28 cellular contexts compared by ENCODE assay signal in genomic region chr3:126827121-126827520, GRCh38.
DNase-seq lines count a peak whose midpoint lies in the region; ATAC-seq, FAIRE-seq and TF ChIP-seq lines count a peak whose summit lies in the region.
"Had no signal": no experiment of that assay in that cellular context is flagged by ENCODE, and none has a peak within 500 bp of the region (broad histone marks: within the 10 kb centered on the region; RNA-seq: fewer than 3 reads in every experiment).

No MANE protein-coding gene starts in this region.

- CTCF ChIA-PET in GM12878 (lab: Yijun Ruan, JAX) = interaction anchor here (1.0 kb wide), 1 partner anchor 17 kb away, joined by 3 read pairs; no protein-coding TSS in a partner anchor

- H3K9me3 ChIP-seq in GM12878 (replicated peaks; ENCODE audit: control insufficient read depth, insufficient read depth, low read length) (no peaks in the 10 kb centered on the region), psoas muscle (no peaks in the 10 kb centered on the region)
- no peaks in the 10 kb centered on the region for H3K9me3 ChIP-seq in effector memory CD4-positive, alpha-beta T cell (ENCODE audit: control insufficient read depth, low read length)
- H3K9me3 ChIP-seq: testis had no signal

- no TSS peak for BruUV-seq in GM12878 (replicated peaks; lab: Mats Ljungman, UMichigan)

- H3K4me3 ChIP-seq in GM12878 = no peak overlapping the region
- H3K4me3 ChIP-seq in psoas muscle = no peak overlapping the region
- no peak overlapping the region for H3K4me3 ChIP-seq in effector memory CD4-positive, alpha-beta T cell (ENCODE audit: insufficient read depth, low read depth, low read length, poor library complexity, severe bottlenecking)
- H3K4me3 ChIP-seq: GM23338, neural progenitor cell, testis had no signal

- no peak overlapping the region for H3K27ac ChIP-seq in GM12878 (ENCODE audit: control insufficient read depth, insufficient read depth)
- peak overlapping the region; percentile 41 for H3K27ac ChIP-seq in psoas muscle
- no peak overlapping the region for H3K27ac ChIP-seq in effector memory CD4-positive, alpha-beta T cell (ENCODE audit: insufficient read depth, low read length, poor library complexity, severe bottlenecking)
- H3K27ac ChIP-seq: C4-2B, neural progenitor cell had no signal

- H4K20me1 ChIP-seq in GM12878 (ENCODE audit: control insufficient read depth, insufficient read depth) = no peaks in the 10 kb centered on the region

- RAD21 ChIA-PET in GM12878 (lab: Charles Lee; ENCODE audit: unreplicated experiment) = no interaction called here

- H2AFZ ChIP-seq in GM12878 (ENCODE audit: control insufficient read depth, low read depth, low read length) = no peak overlapping the region
- H2AFZ ChIP-seq: GM23338, neural progenitor cell had no signal

- H3K36me3 ChIP-seq in GM12878 (ENCODE audit: control insufficient read depth in 2 of 2, insufficient read depth in 2 of 2, low read length in 1 of 2) (no peaks in the 10 kb centered on the region), psoas muscle (ENCODE audit: insufficient read depth in 1 of 2, low read depth in 1 of 2) (no peaks in the 10 kb centered on the region)
- H3K36me3 ChIP-seq in effector memory CD4-positive, alpha-beta T cell (ENCODE audit: control insufficient read depth, insufficient read depth, low read length) = no peaks in the 10 kb centered on the region
- H3K36me3 ChIP-seq: neural progenitor cell had no signal

- H3K4me2 ChIP-seq in GM12878 (ENCODE audit: control insufficient read depth, insufficient read depth) = no peak overlapping the region
- H3K4me2 ChIP-seq: GM23338, neural progenitor cell had no signal

- TF ChIP-seq CTCF in GM12878 (IDR thresholded peaks at IDR 0.05 in 2 of 3, conservative IDR thresholded peaks at IDR 0.05 in 1 of 3; ENCODE audit: control insufficient read depth in 2 of 3, extremely low read depth in 1 of 3, insufficient read depth in 1 of 3, low read depth in 3 of 3, low read length in 3 of 3) (no peak), psoas muscle (IDR thresholded peaks at IDR 0.05) (no peak)

- no peaks in the 10 kb centered on the region for H3K79me2 ChIP-seq in GM12878 (ENCODE audit: control insufficient read depth, insufficient read depth, low read length)

- SMC1A ChIA-PET in GM12878 (lab: Charles Lee; ENCODE audit: uncharacterized antibody, unreplicated experiment) = interaction anchor here (0.8 kb wide), 1 partner anchor 13 kb away, joined by 3 read pairs; no protein-coding TSS in a partner anchor

- no peaks in the 10 kb centered on the region for H3K27me3 ChIP-seq in GM12878 (replicated peaks in 1 of 2; ENCODE audit: control insufficient read depth in 2 of 2, insufficient read depth in 2 of 2, low read length in 1 of 2)
- no peaks in the 10 kb centered on the region for H3K27me3 ChIP-seq in psoas muscle (ENCODE audit: insufficient read depth in 3 of 3, low read length in 2 of 3)
- H3K27me3 ChIP-seq in effector memory CD4-positive, alpha-beta T cell (replicated peaks; ENCODE audit: control insufficient read depth, insufficient read depth, low read length, poor library complexity, severe bottlenecking) = no peaks in the 10 kb centered on the region
- H3K27me3 ChIP-seq: neural progenitor cell, testis had no signal

- TF ChIP-seq RAD21 in GM12878 (IDR thresholded peaks at IDR 0.05; ENCODE audit: insufficient read depth, low read depth, low read length) = no peak

- ATAC-seq in GM12878 (no peak), Right ventricle myocardium superior (ENCODE audit: poor library complexity) (peak; percentile 91), psoas muscle (peak; percentile 37 to 88 (median 80))
- ATAC-seq: GM23338, PC-3 had no signal

- peak; percentile 7 for FAIRE-seq in GM12878 (lab: Jason Lieb, UNC)
- FAIRE-seq: endometrium, urothelium cell line had no signal

- no peak for TF ChIP-seq EP300 in GM12878 (IDR thresholded peaks at IDR 0.05; ENCODE audit: borderline replicate concordance in 1 of 2, control insufficient read depth in 1 of 2, low read depth in 2 of 2, low read length in 2 of 2)

- POLR2A ChIA-PET in GM12878 (lab: Charles Lee) = no interaction called here

- H3K9ac ChIP-seq in GM12878 (ENCODE audit: control insufficient read depth, insufficient read depth, low read length) = no peak overlapping the region
- H3K9ac ChIP-seq: neural progenitor cell had no signal

- WGBS in GM12878 (ENCODE audit: insufficient coverage, insufficient replicate concordance, low lambda C conversion rate, missing lambda C conversion rate) = 100% methylated on average over 1 of the region's 1 CpG
- 55 to 91% (median 88%) methylated on average over 1 of the region's 1 CpG for WGBS in psoas muscle, 3 donors

- in situ Hi-C loops in GM12878 (cut with MboI) = no loop called here

- intact Hi-C loops in GM12878 (cut with micrococcal nuclease; ENCODE audit: unreplicated experiment) = no loop called here
- intact Hi-C loops in Right ventricle myocardium superior (cut with DNase I) = no loop called here
- intact Hi-C loops in psoas muscle (cut with DNase I) = no loop called here

- H3K4me1 ChIP-seq in GM12878 (ENCODE audit: control insufficient read depth, insufficient read depth, low read length) (no peaks in the 10 kb centered on the region), psoas muscle (no peaks in the 10 kb centered on the region)
- H3K4me1 ChIP-seq in effector memory CD4-positive, alpha-beta T cell (ENCODE audit: control insufficient read depth, insufficient read depth, low read length, poor library complexity, severe bottlenecking) = no peaks in the 10 kb centered on the region
- H3K4me1 ChIP-seq: neural progenitor cell had no signal

- TF ChIP-seq POLR2A in GM12878 (IDR thresholded peaks at IDR 0.05; ENCODE audit: low read depth, low read length) = no peak

- DNase-seq in GM03348 (ENCODE audit: low spot score) (peak; percentile 46), GM12878 (ENCODE audit: low read depth, low spot score) (no peak), Right ventricle myocardium superior (peak; percentile 66), psoas muscle (peak; percentile 63 to 72), cerebellum (ENCODE audit: low spot score) (no peak)
- no peak for DNase-seq in effector memory CD4-positive, alpha-beta T cell
- DNase-seq in activated effector memory CD4-positive, alpha-beta T cell treated with Interleukin-2 at 50 U/mL for 16 hours = no peak
- no peak for DNase-seq in activated CD4-positive, CD25-positive, alpha-beta regulatory T cell treated with anti-CD3 and anti-CD28 coated beads, Interleukin-2, amount 50 U/mL, for 72 hours
- DNase-seq: activated CD4-positive, alpha-beta T cell treated with anti-CD3 and anti-CD28 coated beads, Interleukin-2, amount 50 U/mL, for 1 hour; activated naive CD4-positive, alpha-beta T cell treated with anti-CD3 and anti-CD28 coated beads, Interleukin-2, amount 50 U/mL, for 16 hours; caudate nucleus; DMS79 treated with DMSO at 0.1 percent for 48 hours; HFFc6; Kasumi-1; mesendoderm; NCI-H1048; NCI-H187; NCI-H2171 treated with DMSO at 0.1 percent for 48 hours; NCI-H524; PC-3; posterior cingulate gyrus; stimulated activated naive CD4-positive, alpha-beta T cell treated with Interleukin-2 at 50 U/mL for 16 hours; testis had no signal

TF ChIP-seq in GM12878, 131 proteins besides CTCF, POLR2A, EP300 and RAD21 (continues in another document):
- TF ChIP-seq E4F1 (IDR thresholded peaks at IDR 0.05; ENCODE audit: borderline replicate concordance, partially characterized antibody) = no peak
- no peak for TF ChIP-seq ZNF207 (IDR thresholded peaks at IDR 0.05; ENCODE audit: borderline replicate concordance)
- TF ChIP-seq MYB (IDR thresholded peaks at IDR 0.05; ENCODE audit: borderline replicate concordance, low read depth, low read length) = no peak
- no peak for TF ChIP-seq IRF5 (IDR thresholded peaks at IDR 0.05; ENCODE audit: borderline replicate concordance)
- no peak for TF ChIP-seq POU2F2 (IDR thresholded peaks at IDR 0.05; ENCODE audit: borderline replicate concordance, low read depth, low read length)
- no peak for TF ChIP-seq TCF7 (IDR thresholded peaks at IDR 0.05; ENCODE audit: borderline replicate concordance)

Comparison
In these comparisons a context has a peak if more than half of its experiments do, and no peak if none do; other contexts are left out.
1. DNase-seq: peak in GM03348 (single experiment), Right ventricle myocardium superior (single experiment) and psoas muscle (2 of 2); none in GM12878 (single experiment), effector memory CD4-positive, alpha-beta T cell (0 of 3), cerebellum (single experiment), activated effector memory CD4-positive, alpha-beta T cell treated with Interleukin-2 at 50 U/mL for 16 hours (single experiment) and activated CD4-positive, CD25-positive, alpha-beta regulatory T cell treated with anti-CD3 and anti-CD28 coated beads, Interleukin-2, amount 50 U/mL, for 72 hours (single experiment).